In genomic region chr1:226492738-226493137, GRCh38 we compare ENCODE assay signal across 9 cellular contexts. TPM values are rescaled to one million over a fixed set of nuclear protein-coding genes. Genes with fewer than 3 reads are reported as not detected.
"Had no signal": no experiment of that assay in that cellular context is flagged by ENCODE, and none has a peak within 500 bp of the region (broad histone marks: within the 10 kb centered on the region; RNA-seq: fewer than 3 reads in every experiment).

No MANE protein-coding gene starts in this region.

- H3K4me3 ChIP-seq: GM23338, HAP-1 had no signal

- H3K9me3 ChIP-seq: HAP-1 had no signal

- H3K36me3 ChIP-seq: HAP-1 had no signal

- H3K4me1 ChIP-seq: HAP-1 had no signal

- FAIRE-seq: HTR-8/SVneo had no signal

- DNase-seq: H7, KG1 had no signal

- ATAC-seq: GM23338, HCT116 had no signal

RNA-seq across cellular contexts. Expression of gene STUM, which starts 55.8 kb away (rescaled TPM):
- total RNA-seq: H4, HT-29 had no signal
- polyA plus RNA-seq: IgD-negative memory B cell had no signal
